In the genomic region with DNA sequence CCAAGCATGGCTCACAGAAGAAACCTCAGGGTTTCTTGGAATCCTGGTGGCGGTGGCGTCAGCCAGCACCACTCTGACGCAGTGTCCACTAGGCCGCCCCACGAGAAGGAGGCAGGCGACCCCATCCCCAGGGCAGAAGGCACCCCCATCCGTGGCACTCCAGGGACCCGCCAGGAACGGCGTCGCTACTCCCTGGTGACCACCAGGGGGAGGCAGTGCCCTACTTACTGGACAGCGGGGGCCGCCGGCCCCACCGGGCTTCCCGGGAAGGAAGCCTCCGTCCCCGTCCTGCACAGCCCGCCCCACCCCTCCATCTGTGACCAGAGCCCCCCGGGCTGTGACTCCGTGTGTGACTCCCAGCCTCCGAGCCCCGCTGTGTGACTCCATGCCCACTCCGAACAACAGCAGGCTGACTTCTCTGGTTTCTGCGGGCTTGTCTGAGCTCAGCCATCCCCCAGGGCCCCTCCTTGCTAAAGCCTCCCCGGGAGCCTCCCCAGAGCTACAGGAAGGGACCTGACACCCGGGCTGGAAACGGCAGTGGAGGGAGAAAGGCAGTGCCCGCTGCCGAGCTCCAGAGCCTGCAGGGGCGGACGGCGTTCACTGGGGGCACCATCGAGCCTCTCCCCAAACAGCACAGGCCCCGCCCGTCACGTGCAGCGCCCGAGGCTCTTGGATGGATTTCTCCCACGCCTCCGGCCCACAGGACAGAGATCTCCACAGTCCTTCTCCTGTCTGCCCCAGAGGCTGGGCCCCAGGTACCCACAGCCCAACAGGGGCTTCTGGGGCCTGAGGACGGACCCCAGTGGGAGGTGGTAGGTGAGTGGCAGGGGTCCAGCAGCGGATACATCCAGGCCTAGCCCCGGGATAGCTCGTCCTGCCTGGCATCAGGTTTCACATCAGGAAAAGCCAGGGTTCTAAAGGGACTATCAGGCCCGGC, we compare ENCODE assay signal across 8 cellular contexts. TPM values are rescaled to one million over a fixed set of nuclear protein-coding genes. Genes with fewer than 3 reads are reported as not detected.
A peak's percentile ranks its signal among the peaks of the same experiment; 100 is the strongest.
DNase-seq lines count a peak whose midpoint lies in the region; ATAC-seq and TF ChIP-seq lines count a peak whose summit lies in the region.

No MANE protein-coding gene starts in this region.

- no peaks in the 10 kb centered on the region for H3K9me3 ChIP-seq in PC-3 (ENCODE audit: low read length)

- peak overlapping the region; percentile 94 for H2AFZ ChIP-seq in PC-3 (ENCODE audit: low read length)

- no peaks in the 10 kb centered on the region for H3F3A ChIP-seq in PC-3 (ENCODE audit: low read length, unreplicated experiment)

- H3K36me3 ChIP-seq in PC-3 (ENCODE audit: low read depth, low read length) = no peaks in the 10 kb centered on the region

- peak; percentile 91 for ATAC-seq in PC-3

- H3K4me1 ChIP-seq in PC-3 (ENCODE audit: insufficient read depth, low read length) = peaks cover 22% of the 10 kb centered on the region

- POLR2A ChIA-PET in AG04449 (lab: Yijun Ruan, JAX) (interaction anchor here (0.7 to 2.8 kb wide), 3 partner anchors 90 to 499 kb away, joined by 3 to 17 read pairs (median 5); partner anchors contain the start of gene HP1BP3), PC-3 (lab: Charles Lee; ENCODE audit: unreplicated experiment) (interaction anchor here (0.6 to 0.7 kb wide), 2 partner anchors 65 to 649 kb away, joined by 3 to 4 read pairs; no protein-coding TSS in a partner anchor)

- DNase-seq in AG04449 (ENCODE audit: low read depth, low spot score) (peak; percentile 70), GM19238 (ENCODE audit: insufficient read length, low spot score) (peak; percentile 93), KBM-7 (peak; percentile 92), PC-3 (peak; percentile 89), erythroblast (lab: John Stamatoyannopoulos, UW) (peak; percentile 82 to 89), mucosa of gallbladder (ENCODE audit: low spot score) (peak; percentile 78)
- peak; percentile 76 for DNase-seq in activated T-cell treated with anti-CD3 and anti-CD28 coated beads, Interleukin-2, amount 50 U/mL, for 1 hour
- peak; percentile 30 to 53 for DNase-seq in stimulated activated CD8-positive, alpha-beta memory T cell treated with anti-CD3 and anti-CD28 coated beads, Interleukin-2, amount 100 ng/mL, for 1 hour (ENCODE audit: low read depth in 2 of 2)

- intact Hi-C loops in PC-3 (cut with micrococcal nuclease) = loop anchor here (1.0 to 10.0 kb wide), 5 partner anchors 36 to 499 kb away; partner anchors contain the start of genes HP1BP3 and SH2D5

- H3K4me2 ChIP-seq in PC-3 (ENCODE audit: low read length) = peak overlapping the region; percentile 91

- peak overlapping the region; percentile 78 for H3K27ac ChIP-seq in PC-3 (ENCODE audit: low read length)

- H3K79me2 ChIP-seq in PC-3 (ENCODE audit: low read length) = no peaks in the 10 kb centered on the region

- in situ Hi-C loops in KBM-7 (cut with MboI; ENCODE audit: low pct_unique_long_range_greater_than_20kb, low sequenced_read_pairs) = no loop called here

- CTCF ChIA-PET in AG04449 (lab: Yijun Ruan, JAX) (interaction anchor here (0.6 to 9.2 kb wide), 78 partner anchors 8 to 682 kb away, joined by 3 to 185 read pairs (median 4); partner anchors contain the start of genes HP1BP3, KIF17 and SH2D5), PC-3 (lab: Charles Lee) (interaction anchor here (0.5 to 1.3 kb wide), 13 partner anchors 21 to 536 kb away, joined by 3 to 22 read pairs (median 4); partner anchors contain the start of genes HP1BP3, KIF17 and SH2D5)

- no peaks in the 10 kb centered on the region for H3K9me2 ChIP-seq in PC-3 (replicated peaks; ENCODE audit: low read length)

- BruUV-seq in PC-3 (replicated peaks; lab: Mats Ljungman, UMichigan) = no TSS peak

- H3K27me3 ChIP-seq in PC-3 (ENCODE audit: low read length) = no peaks in the 10 kb centered on the region

- peak overlapping the region; percentile 70 for H3K4me3 ChIP-seq in AG04449 (ENCODE audit: low read depth, low read length)
- peak overlapping the region; percentile 72 for H3K4me3 ChIP-seq in PC-3 (ENCODE audit: low read length)

- TF ChIP-seq CTCF in AG04449 (IDR thresholded peaks at IDR 0.05; ENCODE audit: insufficient read depth, low read length, missing control alignments) = peak; percentile 90
- peak; percentile 80 for TF ChIP-seq CTCF in PC-3 (conservative IDR thresholded peaks at IDR 0.05; ENCODE audit: low read depth, low read length)

- no peaks in the 10 kb centered on the region for H4K20me1 ChIP-seq in PC-3 (ENCODE audit: low read length)

- H3K9ac ChIP-seq in PC-3 (ENCODE audit: low read length) = peak overlapping the region; percentile 73

- TF ChIP-seq POLR2A in erythroblast (IDR thresholded peaks at IDR 0.05; ENCODE audit: low read length) = no peak

RNA-seq across cellular contexts. Expression of gene KIF17, which starts 21.1 kb away (rescaled TPM):
- total RNA-seq in PC-3 (2014; rRNA removed) (0.33 and 2.8 TPM in 2 replicates), mucosa of gallbladder (4.7 TPM)

RNA-seq across cellular contexts. Expression of gene DDOST, which starts 35.5 kb away (rescaled TPM):
- total RNA-seq in PC-3 (2014; rRNA removed) = 334 and 357 TPM in 2 replicates
- total RNA-seq in mucosa of gallbladder = 200 TPM

RNA-seq across cellular contexts. Expression of gene SH2D5, which starts 35.8 kb away (rescaled TPM):
- total RNA-seq in PC-3 (2014; rRNA removed) (7.1 and 11.2 TPM in 2 replicates), mucosa of gallbladder (0.23 TPM)

Comparison
In these comparisons a context has a peak if more than half of its experiments do, and no peak if none do; other contexts are left out.
1. Peak in every context shown above with its lines: DNase-seq, ATAC-seq, H3K4me3 ChIP-seq and H3K27ac ChIP-seq.
2. DNase-seq: peak in every context shown above with its lines; median percentile 93 in GM19238; 92 in KBM-7; 89 in PC-3; 86 in erythroblast; 78 in mucosa of gallbladder; 76 in activated T-cell treated with anti-CD3 and anti-CD28 coated beads, Interleukin-2, amount 50 U/mL, for 1 hour; 70 in AG04449; 42 in stimulated activated CD8-positive, alpha-beta memory T cell treated with anti-CD3 and anti-CD28 coated beads, Interleukin-2, amount 100 ng/mL, for 1 hour.